ENCODE assay signal across 1 cellular context in genomic region chr2:105393373-105394055, GRCh38.
A peak's percentile ranks its signal among the peaks of the same experiment; 100 is the strongest.
TF ChIP-seq lines count a peak whose summit lies in the region.

No MANE protein-coding gene starts in this region.

TF ChIP-seq in endothelial cell of umbilical vein, 7 proteins besides CTCF, POLR2A, EP300 and RAD21:
- TF ChIP-seq EZH2 (IDR thresholded peaks at IDR 0.05; ENCODE audit: borderline replicate concordance, low read depth, low read length, severe bottlenecking) (no peak), JUN (IDR thresholded peaks at IDR 0.05; ENCODE audit: borderline replicate concordance, insufficient read depth, insufficient read length, low read depth) (peak; percentile 96), MAX (IDR thresholded peaks at IDR 0.05; ENCODE audit: insufficient read depth, insufficient read length) (peak; percentile 35), FOS (IDR thresholded peaks at IDR 0.05; ENCODE audit: borderline replicate concordance, insufficient read depth, low read length) (peak; percentile 57), GATA2 (IDR thresholded peaks at IDR 0.05; ENCODE audit: insufficient read depth, insufficient read length, low read depth, low read length) (peak; percentile 97), MYC (IDR thresholded peaks at IDR 0.05; ENCODE audit: low read depth, low read length) (peak; percentile 63), POLR2AphosphoS5 (IDR thresholded peaks at IDR 0.05; ENCODE audit: insufficient read depth, low read depth, low read length) (peak; percentile 100)
